Comparison of ENCODE assay signal across 8 cellular contexts in genomic region chr2:196592912-196593881, GRCh38. TPM values are rescaled to one million over a fixed set of nuclear protein-coding genes. Genes with fewer than 3 reads are reported as not detected.
DNase-seq lines count a peak whose midpoint lies in the region; ATAC-seq, FAIRE-seq and TF ChIP-seq lines count a peak whose summit lies in the region.

Gene HECW2, minus strand, starts transcription at chr2:196593554.

- H3K27me3 ChIP-seq in CD4-positive, alpha-beta memory T cell (ENCODE audit: insufficient read depth, low read length): peaks cover 12% of the 10 kb centered on the region
- H3K27me3 ChIP-seq in Peyer's patch (no peaks in the 10 kb centered on the region), keratinocyte (ENCODE audit: control insufficient read depth, extremely low read depth, insufficient read depth, low read length) (peaks cover 28% of the 10 kb centered on the region), spleen (replicated peaks in 1 of 7) (peaks cover 0 to 70% (median 42%) of the 10 kb centered on the region in 7 donors)

- H3K27ac Mint-ChIP-seq in CD4-positive, alpha-beta memory T cell: no peak within 1 kb of the TSS

- TF ChIP-seq CTCF in Peyer's patch (IDR thresholded peaks at IDR 0.05) (no peak), keratinocyte (optimal IDR thresholded peaks at IDR 0.05 in 1 of 3, IDR thresholded peaks at IDR 0.05 in 1 of 3, conservative IDR thresholded peaks at IDR 0.05 in 1 of 3; ENCODE audit: extremely low read depth in 1 of 3, insufficient read depth in 2 of 3, low read length in 3 of 3) (peak in 1 of 3 experiments; percentile 1), spleen (IDR thresholded peaks at IDR 0.05 in 8 of 11, conservative IDR thresholded peaks at IDR 0.05 in 3 of 11) (no peak)

- peaks cover 0 to 1% (median 0%) of the 10 kb centered on the region in 8 donors for H3K9me3 Mint-ChIP-seq in CD4-positive, alpha-beta memory T cell

- FAIRE-seq in keratinocyte (lab: Jason Lieb, UNC): no peak

- dilution Hi-C loops in keratinocyte (cut with MboI; ENCODE audit: extremely low pct_ligation_motif_present, low sequenced_read_pairs): no loop called here

- H3K36me3 ChIP-seq in CD4-positive, alpha-beta memory T cell (ENCODE audit: insufficient read depth, low read length): no peaks in the 10 kb centered on the region
- H3K36me3 ChIP-seq in Peyer's patch: no peaks in the 10 kb centered on the region
- H3K36me3 ChIP-seq in keratinocyte (ENCODE audit: control insufficient read depth in 2 of 2, extremely low read depth in 1 of 2, insufficient read depth in 2 of 2, low read length in 2 of 2): no peaks in the 10 kb centered on the region
- H3K36me3 ChIP-seq in spleen: no peaks in the 10 kb centered on the region

- 1 to 3% (median 1%) methylated on average over 26 to 125 of the region's 125 CpGs for WGBS in spleen, 5 donors

- intact Hi-C loops in CD4-positive, alpha-beta memory T cell (cut with micrococcal nuclease): no loop called here
- intact Hi-C loops in spleen (cut with DNase I; ENCODE audit: low total_unique reads): no loop called here

- H3K79me2 ChIP-seq in keratinocyte (ENCODE audit: control insufficient read depth, insufficient read depth, low read length): no peaks in the 10 kb centered on the region

- H3K9me1 ChIP-seq in keratinocyte (ENCODE audit: control insufficient read depth, extremely low read depth, insufficient read depth, low read length): no peaks in the 10 kb centered on the region

- H3K36me3 Mint-ChIP-seq in CD4-positive, alpha-beta memory T cell: no peaks in the 10 kb centered on the region

- H3K4me1 ChIP-seq in CD4-positive, alpha-beta memory T cell (ENCODE audit: insufficient read depth, low read length): peaks cover 6% of the 10 kb centered on the region
- H3K4me1 ChIP-seq in Peyer's patch (peaks cover 0 to 8% (median 2%) of the 10 kb centered on the region in 4 donors), keratinocyte (ENCODE audit: control insufficient read depth, extremely low read depth, insufficient read depth, low read length) (peaks cover 5% of the 10 kb centered on the region), spleen (peaks cover 0 to 20% (median 13%) of the 10 kb centered on the region in 6 donors)

- CTCF ChIA-PET in CD4-positive, alpha-beta memory T cell (lab: Charles Lee; ENCODE audit: partially characterized antibody): no interaction called here

- no peak within 1 kb of the TSS for H3K9ac ChIP-seq in keratinocyte (ENCODE audit: control insufficient read depth, extremely low read depth, insufficient read depth, low read length)

- no peaks in the 10 kb centered on the region for H3K9me3 ChIP-seq in CD4-positive, alpha-beta memory T cell (ENCODE audit: control insufficient read depth in 1 of 2, low read length in 2 of 2)
- H3K9me3 ChIP-seq in Peyer's patch (no peaks in the 10 kb centered on the region), keratinocyte (ENCODE audit: control insufficient read depth, low read depth, low read length) (no peaks in the 10 kb centered on the region), spleen (no peaks in the 10 kb centered on the region)

- TF ChIP-seq POLR2A in Peyer's patch (IDR thresholded peaks at IDR 0.05) (no peak), spleen (IDR thresholded peaks at IDR 0.05) (no peak)

- H3K27me3 Mint-ChIP-seq in CD4-positive, alpha-beta memory T cell: peaks cover 55 to 66% of the 10 kb centered on the region in 2 donors

- no peak for DNase-seq in CD4-positive, alpha-beta memory T cell
- DNase-seq in Peyer's patch (peak in 1 of 3 donors; percentile 55), cerebellum (ENCODE audit: low spot score) (peak; percentile 59), keratinocyte (ENCODE audit: low read depth, low spot score) (no peak), spleen (peak; percentile 73), NCI-H2107 (lab: John Stamatoyannopoulos, UW) (no peak)

- POLR2A ChIA-PET in CD4-positive, alpha-beta memory T cell (lab: Charles Lee; ENCODE audit: partially characterized antibody): no interaction called here

- H3K4me3 ChIP-seq in CD4-positive, alpha-beta memory T cell (ENCODE audit: low read length in 2 of 2): no peak within 1 kb of the TSS
- peak within 1 kb of the TSS; percentile 29 to 82 (median 53) for H3K4me3 ChIP-seq in Peyer's patch
- peak within 1 kb of the TSS; percentile 52 to 75 (median 64) for H3K4me3 ChIP-seq in keratinocyte (ENCODE audit: control insufficient read depth in 2 of 3, extremely low read depth in 1 of 3, insufficient read depth in 2 of 3, low read depth in 1 of 3, low read length in 3 of 3)
- peak within 1 kb of the TSS; percentile 14 to 77 (median 60) for H3K4me3 ChIP-seq in spleen

- peaks cover 6 to 16% (median 9%) of the 10 kb centered on the region in 4 donors for H3K4me1 Mint-ChIP-seq in CD4-positive, alpha-beta memory T cell

- ATAC-seq in GM19043 (IDR thresholded peaks at IDR 0.05; ENCODE audit: low read depth, unreplicated experiment) (peak; percentile 45), HG03342 (IDR thresholded peaks at IDR 0.05; ENCODE audit: unreplicated experiment) (peak; percentile 60)

- H3K4me2 ChIP-seq in keratinocyte (ENCODE audit: control insufficient read depth, extremely low read depth, insufficient read depth, low read depth, low read length): peak within 1 kb of the TSS; percentile 83

- peak within 1 kb of the TSS; percentile 79 to 90 (median 84) for H3K4me3 Mint-ChIP-seq in CD4-positive, alpha-beta memory T cell

- no peak within 1 kb of the TSS for H3K27ac ChIP-seq in CD4-positive, alpha-beta memory T cell (ENCODE audit: low read depth, low read length)
- H3K27ac ChIP-seq in Peyer's patch (peak within 1 kb of the TSS in 1 of 4 donors; percentile 35), keratinocyte (ENCODE audit: control insufficient read depth, insufficient read depth, low read length) (no peak within 1 kb of the TSS), spleen (no peak within 1 kb of the TSS)

- H4K20me1 ChIP-seq in keratinocyte (ENCODE audit: control insufficient read depth, extremely low read depth, insufficient read depth, low read length): no peaks in the 10 kb centered on the region

- H2AFZ ChIP-seq in keratinocyte (ENCODE audit: control insufficient read depth, low read length): peak within 1 kb of the TSS; percentile 83

RNA-seq across cellular contexts. Expression of gene HECW2, which starts in this region (rescaled TPM):
- 1 to 10 TPM in 1 of 2 experiments, under 1 TPM in 1; 0.76 to 1.5 TPM for total RNA-seq in CD4-positive, alpha-beta memory T cell
- 1 to 10 TPM in 1 of 2 donors, under 1 TPM in 1; 0.37 to 1.2 TPM for polyA plus RNA-seq in CD4-positive, alpha-beta memory T cell
- total RNA-seq in Peyer's patch (10 to 100 TPM in 1 of 4 donors, 1 to 10 TPM in 3; 1.7 to 32.2 (median 1.9) TPM), cerebellum (75.0 TPM), spleen (10 to 100 TPM in 6 of 7 donors, 1 to 10 TPM in 1; 10.0 to 85.0 (median 74.7) TPM)
- polyA plus RNA-seq in keratinocyte (0.15 to 0.20 TPM (median 0.17 TPM) in 3 replicates), spleen (10 to 100 TPM in 1 of 3 donors, 1 to 10 TPM in 2; 2.4 to 15.0 (median 4.6) TPM)
- 0.22 TPM for polyA plus RNA-seq in keratinocyte (2011; ENCODE audit: low read depth)
- 0.29 and 0.34 TPM in 2 replicates for polyA plus RNA-seq in keratinocyte (2011; cell fraction: cytosol; rRNA removed)
- polyA plus RNA-seq in keratinocyte (2011; cell fraction: nucleus; rRNA removed): 0.29 and 0.56 TPM in 2 replicates
- polyA plus RNA-seq in keratinocyte (2012; ENCODE audit: low replicate concordance): 0.07 and 0.14 TPM in 2 replicates
- 0.51 to 0.82 TPM (median 0.76 TPM) in 3 replicates for polyA minus RNA-seq in keratinocyte
- polyA minus RNA-seq in keratinocyte (2011; cell fraction: cytosol; rRNA and poly(A)+ RNA removed): not detected
- polyA minus RNA-seq in keratinocyte (2011; cell fraction: nucleus; rRNA and poly(A)+ RNA removed): 0.42 and 0.85 TPM in 2 replicates

Comparison
In these comparisons a context has a peak if more than half of its experiments do, and no peak if none do; other contexts are left out.
1. DNase-seq: peak in cerebellum (single experiment) and spleen (single experiment); none in CD4-positive, alpha-beta memory T cell (0 of 5), keratinocyte (single experiment) and NCI-H2107 (single experiment).
2. H3K4me3 ChIP-seq: peak in Peyer's patch (4 of 4), keratinocyte (3 of 3) and spleen (8 of 8); none in CD4-positive, alpha-beta memory T cell (0 of 2).